In genomic region chr20:33042983-33043730, GRCh38 we compare ENCODE assay signal across 1 cellular context.
TF ChIP-seq lines count a peak whose summit lies in the region.

No MANE protein-coding gene starts in this region.

TF ChIP-seq in HepG2, 621 proteins besides CTCF, POLR2A, EP300 and RAD21 (continued from another document):
- no peak for TF ChIP-seq CENPBD1 (CRISPR knock-in tag; IDR thresholded peaks at IDR 0.05; ENCODE audit: borderline replicate concordance, low read depth)
